ENCODE assay signal across 1 cellular context in genomic region chr5:140700177-140701144, GRCh38.
TF ChIP-seq lines count a peak whose summit lies in the region.

TSS of gene ZMAT2 (plus strand) at chr5:140700447. CDS start at chr5:140700461, 14 bp downstream.

TF ChIP-seq in HepG2, 621 proteins besides CTCF, POLR2A, EP300 and RAD21 (continued from another document):
- peak; percentile 66 for TF ChIP-seq HBP1 (CRISPR knock-in tag; IDR thresholded peaks at IDR 0.05; ENCODE audit: low read depth)
- no peak for TF ChIP-seq ISX (CRISPR knock-in tag; conservative IDR thresholded peaks at IDR 0.05)
- no peak for TF ChIP-seq SMYD3 (CRISPR knock-in tag; IDR thresholded peaks at IDR 0.05)
TF ChIP-seq in HepG2: peak in this region for 174.
